Comparison of ENCODE assay signal across 10 cellular contexts in genomic region chr1:205375816-205376545, GRCh38. TPM values are rescaled to one million over a fixed set of nuclear protein-coding genes. Genes with fewer than 3 reads are reported as not detected.
A peak's percentile ranks its signal among the peaks of the same experiment; 100 is the strongest.
DNase-seq lines count a peak whose midpoint lies in the region; ATAC-seq, FAIRE-seq and TF ChIP-seq lines count a peak whose summit lies in the region.
"Had no signal": no experiment of that assay in that cellular context is flagged by ENCODE, and none has a peak within 500 bp of the region (broad histone marks: within the 10 kb centered on the region; RNA-seq: fewer than 3 reads in every experiment).

No MANE protein-coding gene starts in this region.

- no peaks in the 10 kb centered on the region for H3K79me2 ChIP-seq in K562 (ENCODE audit: control insufficient read depth, insufficient read depth, low read length)

- peak; percentile 67 for ATAC-seq in K562
- ATAC-seq in GM19328 (IDR thresholded peaks at IDR 0.05; ENCODE audit: unreplicated experiment): no peak
- no peak for ATAC-seq in stimulated activated naive CD8-positive, alpha-beta T cell treated with anti-CD3 and anti-CD28 coated beads, Interleukin-15, amount 100 ng/mL, for 72 hours
- ATAC-seq in HG03457 (IDR thresholded peaks at IDR 0.05; ENCODE audit: unreplicated experiment): no peak

- TF ChIP-seq EP300 in K562 (IDR thresholded peaks at IDR 0.05; ENCODE audit: low read length): no peak

- H3K36me3 Mint-ChIP-seq in progenitor cell of endocrine pancreas (ENCODE audit: insufficient read depth): peaks cover 2% of the 10 kb centered on the region

- peaks cover 52% of the 10 kb centered on the region for H3K27me3 Mint-ChIP-seq in progenitor cell of endocrine pancreas
- peaks cover 57% of the 10 kb centered on the region for H3K27me3 Mint-ChIP-seq in stimulated activated naive CD8-positive, alpha-beta T cell treated with anti-CD3 and anti-CD28 coated beads, Interleukin-15, amount 100 ng/mL, for 72 hours

- DNase-seq in D721Med (ENCODE audit: insufficient read length, low spot score) (peak; percentile 56), NCI-H2029 treated with DMSO at 0.1 percent for 48 hours (lab: John Stamatoyannopoulos, UW) (peak; percentile 75), K562 (ENCODE audit: extremely low read depth in 1 of 4, low spot score in 3 of 4) (peak in 2 of 4 experiments; percentile 16 to 25), lung microvascular endothelial cell (ENCODE audit: low read depth in 2 of 2) (peak; percentile 12 to 15), progenitor cell of endocrine pancreas (ENCODE audit: low spot score, unreplicated experiment) (no peak)
- no peak for DNase-seq in stimulated activated naive CD8-positive, alpha-beta T cell treated with anti-CD3 and anti-CD28 coated beads, Interleukin-15, amount 100 ng/mL, for 72 hours

- POLR2A ChIA-PET in K562 (lab: Yijun Ruan, JAX): no interaction called here

- no peaks in the 10 kb centered on the region for H3K9me3 Mint-ChIP-seq in progenitor cell of endocrine pancreas (ENCODE audit: low read depth)
- H3K9me3 Mint-ChIP-seq in stimulated activated naive CD8-positive, alpha-beta T cell treated with anti-CD3 and anti-CD28 coated beads, Interleukin-15, amount 100 ng/mL, for 72 hours: no peaks in the 10 kb centered on the region

- H3K4me3 Mint-ChIP-seq in progenitor cell of endocrine pancreas (ENCODE audit: low read depth): no peak overlapping the region
- no peak overlapping the region for H3K4me3 Mint-ChIP-seq in stimulated activated naive CD8-positive, alpha-beta T cell treated with anti-CD3 and anti-CD28 coated beads, Interleukin-15, amount 100 ng/mL, for 72 hours

- H2AFZ ChIP-seq in K562 (ENCODE audit: low read depth, low read length): no peak overlapping the region

- TF ChIP-seq RAD21 in K562 (CRISPR knock-in tag; conservative IDR thresholded peaks at IDR 0.05 in 1 of 2, IDR thresholded peaks at IDR 0.05 in 1 of 2): no peak

- TF ChIP-seq CTCF in D721Med (IDR thresholded peaks at IDR 0.05; ENCODE audit: insufficient read depth, missing control alignments) (peak; percentile 22), K562 (IDR thresholded peaks at IDR 0.05 in 2 of 3, conservative IDR thresholded peaks at IDR 0.05 in 1 of 3; ENCODE audit: insufficient read depth in 2 of 3, low read depth in 1 of 3, low read length in 3 of 3) (no peak), progenitor cell of endocrine pancreas (IDR thresholded peaks at IDR 0.05; ENCODE audit: unreplicated experiment) (no peak)

- no peak overlapping the region for H3K9ac ChIP-seq in K562 (ENCODE audit: insufficient read depth in 1 of 2, low read depth in 2 of 2, low read length in 2 of 2)

- no peak overlapping the region for H3K27ac ChIP-seq in K562 (ENCODE audit: extremely low read depth, low read depth, low read length)

- WGBS in K562 (ENCODE audit: insufficient coverage, low coverage, missing lambda C conversion rate): 0% methylated on average over 6 of the region's 6 CpGs

- no peak for FAIRE-seq in D721Med (lab: Jason Lieb, UNC)
- FAIRE-seq in K562 (lab: Jason Lieb, UNC): peak; percentile 48

- peaks cover 3% of the 10 kb centered on the region for H4K20me1 ChIP-seq in K562 (replicated peaks; ENCODE audit: control insufficient read depth, insufficient read depth, low read length)

- TF ChIP-seq POLR2A in K562 (conservative IDR thresholded peaks at IDR 0.05): no peak

- in situ Hi-C loops in K562 (cut with MboI): no loop called here

- H3K36me3 ChIP-seq in K562 (ENCODE audit: control insufficient read depth, insufficient read depth, low read length): no peaks in the 10 kb centered on the region
- H3K36me3 ChIP-seq: upper lobe of left lung had no signal

- H3K4me1 Mint-ChIP-seq in progenitor cell of endocrine pancreas (ENCODE audit: low read depth): peaks cover 13% of the 10 kb centered on the region
- peaks cover 12% of the 10 kb centered on the region for H3K4me1 Mint-ChIP-seq in stimulated activated naive CD8-positive, alpha-beta T cell treated with anti-CD3 and anti-CD28 coated beads, Interleukin-15, amount 100 ng/mL, for 72 hours

- no peak overlapping the region for H3K4me3 ChIP-seq in K562
- H3K4me3 ChIP-seq: lung, upper lobe of left lung had no signal

- no peaks in the 10 kb centered on the region; the same call in 1 of the 2 replicates for H3K9me3 ChIP-seq in K562 (replicated peaks; ENCODE audit: control insufficient read depth, insufficient read depth, low read depth, low read length)
- H3K9me3 ChIP-seq: upper lobe of left lung had no signal

- peaks cover 55 to 69% of the 10 kb centered on the region in 2 experiments for H3K27me3 ChIP-seq in K562 (ENCODE audit: control insufficient read depth in 2 of 2, insufficient read depth in 2 of 2, low read length in 2 of 2)
- H3K27me3 ChIP-seq: upper lobe of left lung had no signal

- intact Hi-C loops in K562 (cut with micrococcal nuclease): no loop called here

- H3K9me1 ChIP-seq in K562 (ENCODE audit: control insufficient read depth, insufficient read depth, low read length): no peaks in the 10 kb centered on the region

- H3K27ac Mint-ChIP-seq in progenitor cell of endocrine pancreas: no peak overlapping the region
- H3K27ac Mint-ChIP-seq in stimulated activated naive CD8-positive, alpha-beta T cell treated with anti-CD3 and anti-CD28 coated beads, Interleukin-15, amount 100 ng/mL, for 72 hours: peak overlapping the region in 1 of 2 donors; percentile 2

- peaks cover 0 to 2% of the 10 kb centered on the region in 2 experiments; a peak in 1 of 5 replicates for H3K4me1 ChIP-seq in K562 (replicated peaks in 1 of 2; ENCODE audit: control insufficient read depth in 2 of 2, insufficient read depth in 2 of 2, low read length in 2 of 2)

- no TSS peak for BruUV-seq in K562 (replicated peaks; lab: Mats Ljungman, UMichigan)

- H3K4me2 ChIP-seq in K562 (ENCODE audit: insufficient read depth, low read length): no peak overlapping the region

- CTCF ChIA-PET in K562 (lab: Yijun Ruan, JAX; ENCODE audit: low intra/inter-chr PET ratio): no interaction called here

RNA-seq across cellular contexts. Expression of gene KLHDC8A, which starts 19.3 kb away (rescaled TPM):
- not detected in 2 replicates for total RNA-seq in K562 (2011; cell fraction: chromatin; rRNA removed; ENCODE audit: low replicate concordance)
- 0.13 TPM in 1 of 2 replicates, not detected in the other for total RNA-seq in K562 (2011; cell fraction: nucleolus; rRNA removed)
- total RNA-seq in K562 (2011; cell fraction: nucleoplasm; rRNA removed): not detected in 2 replicates
- total RNA-seq in K562 (2014; rRNA removed) (0.24 and 0.54 TPM in 2 replicates), K562 (2014; rRNA removed; fragmentation: Illumina TruSeq; extraction: Trizol) (not detected in 2 replicates), K562 (2015; rRNA removed; fragmentation: Illumina TruSeq; extraction: Trizol) (not detected in 2 replicates), K562 (2021) (0.04 and 0.16 TPM in 2 replicates), lung microvascular endothelial cell (not detected in 2 replicates), progenitor cell of endocrine pancreas (0.18 and 0.36 TPM in 2 replicates)
- polyA plus RNA-seq in K562 (2011; rRNA removed) (0.03 TPM in 1 of 2 replicates, not detected in the other), K562 (2014; fragmentation: Illumina TruSeq; extraction: Trizol) (not detected in 2 replicates), K562 (2014; fragmentation: Nextera tagmentation; extraction: Ambion mirVana) (under 1 TPM in 1 of 2 experiments, not detected in 1; 0.01 TPM), K562 (2014; rRNA removed) (not detected in 2 replicates)
- 0.07 TPM in 1 of 2 replicates, not detected in the other for polyA plus RNA-seq in K562 (2011; cell fraction: cytosol; rRNA removed)
- not detected in 2 replicates for polyA plus RNA-seq in K562 (2011; cell fraction: nucleus; rRNA removed)
- polyA plus RNA-seq in K562 (2012): 0.13 and 0.30 TPM in 2 replicates
- polyA minus RNA-seq in K562 (2011; rRNA and poly(A)+ RNA removed): not detected in 2 replicates
- not detected in 2 replicates for polyA minus RNA-seq in K562 (2011; cell fraction: cytosol; rRNA and poly(A)+ RNA removed)
- not detected in 2 replicates for polyA minus RNA-seq in K562 (2011; cell fraction: nucleus; rRNA and poly(A)+ RNA removed)

RNA-seq across cellular contexts. Expression of gene LEMD1, which starts 45.9 kb away (rescaled TPM):
- 2.9 and 13.1 TPM in 2 replicates for total RNA-seq in K562 (2011; cell fraction: chromatin; rRNA removed; ENCODE audit: low replicate concordance)
- total RNA-seq in K562 (2011; cell fraction: nucleolus; rRNA removed): 6.3 and 10.7 TPM in 2 replicates
- 4.1 and 5.0 TPM in 2 replicates for total RNA-seq in K562 (2011; cell fraction: nucleoplasm; rRNA removed)
- 0.54 and 1.0 TPM in 2 replicates for total RNA-seq in K562 (2014; rRNA removed)
- 0.36 and 0.41 TPM in 2 replicates for total RNA-seq in K562 (2014; rRNA removed; fragmentation: Illumina TruSeq; extraction: Trizol)
- total RNA-seq in K562 (2015; rRNA removed; fragmentation: Illumina TruSeq; extraction: Trizol): 0.79 and 0.80 TPM in 2 replicates
- 0.47 and 0.60 TPM in 2 replicates for total RNA-seq in K562 (2021)
- 2.0 and 2.4 TPM in 2 replicates for polyA plus RNA-seq in K562 (2011; rRNA removed)
- 1.1 and 3.8 TPM in 2 replicates for polyA plus RNA-seq in K562 (2011; cell fraction: cytosol; rRNA removed)
- 3.4 and 14.8 TPM in 2 replicates for polyA plus RNA-seq in K562 (2011; cell fraction: nucleus; rRNA removed)
- polyA plus RNA-seq in K562 (2012): 0.62 and 1.6 TPM in 2 replicates
- 0.79 and 1.2 TPM in 2 replicates for polyA plus RNA-seq in K562 (2014; fragmentation: Illumina TruSeq; extraction: Trizol)
- polyA plus RNA-seq in K562 (2014; fragmentation: Nextera tagmentation; extraction: Ambion mirVana): under 1 TPM in 1 of 2 experiments, not detected in 1; 0.11 TPM
- 0.27 TPM in 1 of 2 replicates, not detected in the other for polyA plus RNA-seq in K562 (2014; rRNA removed)
- 1.9 and 3.9 TPM in 2 replicates for polyA minus RNA-seq in K562 (2011; rRNA and poly(A)+ RNA removed)
- polyA minus RNA-seq in K562 (2011; cell fraction: cytosol; rRNA and poly(A)+ RNA removed): 2.3 and 3.0 TPM in 2 replicates
- 5.6 and 12.5 TPM in 2 replicates for polyA minus RNA-seq in K562 (2011; cell fraction: nucleus; rRNA and poly(A)+ RNA removed)
- not detected in 2 replicates for total RNA-seq in lung microvascular endothelial cell
- 13.9 and 15.2 TPM in 2 replicates for total RNA-seq in progenitor cell of endocrine pancreas

RNA-seq across cellular contexts. Expression of gene NUAK2, which starts 54.4 kb away (rescaled TPM):
- total RNA-seq in K562 (2011; cell fraction: chromatin; rRNA removed; ENCODE audit: low replicate concordance): 0.40 and 0.90 TPM in 2 replicates
- total RNA-seq in K562 (2011; cell fraction: nucleolus; rRNA removed): 0.39 and 0.83 TPM in 2 replicates
- 0.23 and 0.73 TPM in 2 replicates for total RNA-seq in K562 (2011; cell fraction: nucleoplasm; rRNA removed)
- 0.05 and 0.29 TPM in 2 replicates for total RNA-seq in K562 (2014; rRNA removed)
- 0.13 and 0.18 TPM in 2 replicates for total RNA-seq in K562 (2014; rRNA removed; fragmentation: Illumina TruSeq; extraction: Trizol)
- total RNA-seq in K562 (2015; rRNA removed; fragmentation: Illumina TruSeq; extraction: Trizol): 0.14 and 0.15 TPM in 2 replicates
- total RNA-seq in K562 (2021): 0.44 and 0.47 TPM in 2 replicates
- 0.11 and 0.68 TPM in 2 replicates for polyA plus RNA-seq in K562 (2011; rRNA removed)
- 0.19 and 0.37 TPM in 2 replicates for polyA plus RNA-seq in K562 (2011; cell fraction: cytosol; rRNA removed)
- polyA plus RNA-seq in K562 (2011; cell fraction: nucleus; rRNA removed): 0.41 and 0.49 TPM in 2 replicates
- 0.20 and 0.60 TPM in 2 replicates for polyA plus RNA-seq in K562 (2012)
- polyA plus RNA-seq in K562 (2014; fragmentation: Illumina TruSeq; extraction: Trizol): 0.27 and 0.33 TPM in 2 replicates
- polyA plus RNA-seq in K562 (2014; fragmentation: Nextera tagmentation; extraction: Ambion mirVana): under 1 TPM; 0.04 to 0.10 TPM
- 0.19 and 0.45 TPM in 2 replicates for polyA plus RNA-seq in K562 (2014; rRNA removed)
- polyA minus RNA-seq in K562 (2011; rRNA and poly(A)+ RNA removed): 0.28 and 0.39 TPM in 2 replicates
- polyA minus RNA-seq in K562 (2011; cell fraction: cytosol; rRNA and poly(A)+ RNA removed): 0.48 and 0.64 TPM in 2 replicates
- 0.54 and 0.78 TPM in 2 replicates for polyA minus RNA-seq in K562 (2011; cell fraction: nucleus; rRNA and poly(A)+ RNA removed)
- 2.6 and 3.8 TPM in 2 replicates for total RNA-seq in lung microvascular endothelial cell
- total RNA-seq in progenitor cell of endocrine pancreas: 4.5 and 5.6 TPM in 2 replicates

Comparison
In these comparisons a context has a peak if more than half of its experiments do, and no peak if none do; other contexts are left out.
1. DNase-seq: peak in D721Med (single experiment), NCI-H2029 treated with DMSO at 0.1 percent for 48 hours (single experiment) and lung microvascular endothelial cell (2 of 2); none in progenitor cell of endocrine pancreas (single experiment) and stimulated activated naive CD8-positive, alpha-beta T cell treated with anti-CD3 and anti-CD28 coated beads, Interleukin-15, amount 100 ng/mL, for 72 hours (0 of 2).